ENCODE assay signal across 34 cellular contexts in genomic region chr1:18536943-18537342, GRCh38. TPM values are rescaled to one million over a fixed set of nuclear protein-coding genes. Genes with fewer than 3 reads are reported as not detected.
"Had no signal": no experiment of that assay in that cellular context is flagged by ENCODE, and none has a peak within 500 bp of the region (broad histone marks: within the 10 kb centered on the region; RNA-seq: fewer than 3 reads in every experiment).

No MANE protein-coding gene starts in this region.

- H3K27ac Mint-ChIP-seq: activated CD4-positive, alpha-beta memory T cell treated with anti-CD3 and anti-CD28 coated beads for 36 hours; activated CD4-positive, alpha-beta T cell treated with anti-CD3 and anti-CD28 coated beads, Interleukin-2, amount 10 ng/mL, durations not matched to agents 24 days and 14 days; activated naive CD8-positive, alpha-beta T cell; effector memory CD8-positive, alpha-beta T cell; nephron; stimulated activated effector memory CD8-positive, alpha-beta T cell treated with anti-CD3 and anti-CD28 coated beads, Interleukin-12 subunit alpha, Interleukin-12 subunit beta, amount 100 ng/mL, for 72 hours; stimulated activated naive CD8-positive, alpha-beta T cell treated with anti-CD3 and anti-CD28 coated beads, Interleukin-15, Interleukin-2, amounts not matched to agents 100 ng/mL and 50 ng/mL, for 24 hours; T-helper 1 cell treated with Interleukin-12 subunit alpha and Interleukin-12 subunit beta and Interleukin-4 antibody, amounts not matched to agents 30 μg/mL and 1 μg/mL, for 36 hours had no signal

- H3K9me3 ChIP-seq: left ventricle myocardium inferior, mucosa of descending colon, neutrophil, ovary, prostate gland, upper lobe of left lung had no signal

- H3K36me3 Mint-ChIP-seq: activated CD4-positive, alpha-beta memory T cell treated with anti-CD3 and anti-CD28 coated beads for 36 hours; activated naive CD8-positive, alpha-beta T cell; stimulated activated effector memory CD8-positive, alpha-beta T cell treated with anti-CD3 and anti-CD28 coated beads, Interleukin-12 subunit alpha, Interleukin-12 subunit beta, amount 100 ng/mL, for 72 hours had no signal

- H3K27ac ChIP-seq: dorsolateral prefrontal cortex, left ventricle myocardium inferior, neutrophil, ovary, prostate gland, skin epidermis, upper lobe of left lung had no signal

- DNase-seq: activated CD4-positive, alpha-beta memory T cell treated with anti-CD3 and anti-CD28 coated beads for 36 hours; activated CD4-positive, alpha-beta T cell treated with anti-CD3 and anti-CD28 coated beads, Interleukin-2, amount 10 ng/mL, durations not matched to agents 24 days and 14 days; activated CD4-positive, CD25-positive, alpha-beta regulatory T cell treated with anti-CD3 and anti-CD28 coated beads, Interleukin-2, amount 50 U/mL, for 72 hours; activated effector memory CD4-positive, alpha-beta T cell treated with Interleukin-2 at 50 U/mL for 16 hours; activated naive CD4-positive, alpha-beta T cell treated with Interleukin-2 at 50 U/mL for 16 hours; activated T-cell treated with anti-CD3 and anti-CD28 coated beads for 4 hours; anterior cingulate cortex; effector memory CD8-positive, alpha-beta T cell; foreskin fibroblast; hypothalamus; kidney glomerular epithelial cell; left ventricle myocardium inferior; mesendoderm; mucosa of descending colon; retina; stimulated activated CD4-positive, alpha-beta T cell treated with anti-CD3 and anti-CD28 coated beads, Interleukin-12 subunit alpha, Interleukin-12 subunit beta, amount 100 ng/mL, for 4 hours; stimulated activated CD4-positive, alpha-beta T cell treated with anti-CD3 and anti-CD28 coated beads, Interleukin-4, amount 100 ng/mL, for 1 hour; SW 1271; T-helper 9 cell had no signal

- H3K4me3 ChIP-seq: dorsolateral prefrontal cortex, left ventricle myocardium inferior, lung, mucosa of descending colon, ovary, prostate gland, skin epidermis, upper lobe of left lung had no signal

- H3K9me3 Mint-ChIP-seq: activated CD4-positive, alpha-beta memory T cell treated with anti-CD3 and anti-CD28 coated beads for 36 hours; activated CD4-positive, alpha-beta T cell treated with anti-CD3 and anti-CD28 coated beads, Interleukin-2, amount 10 ng/mL, durations not matched to agents 24 days and 14 days; effector memory CD8-positive, alpha-beta T cell; nephron; stimulated activated effector memory CD8-positive, alpha-beta T cell treated with anti-CD3 and anti-CD28 coated beads, Interleukin-12 subunit alpha, Interleukin-12 subunit beta, amount 100 ng/mL, for 72 hours; stimulated activated naive CD8-positive, alpha-beta T cell treated with anti-CD3 and anti-CD28 coated beads, Interleukin-15, Interleukin-2, amounts not matched to agents 100 ng/mL and 50 ng/mL, for 24 hours; T-helper 1 cell treated with Interleukin-12 subunit alpha and Interleukin-12 subunit beta and Interleukin-4 antibody, amounts not matched to agents 30 μg/mL and 1 μg/mL, for 36 hours had no signal

- H3K36me3 ChIP-seq: left ventricle myocardium inferior, neutrophil, ovary, prostate gland, upper lobe of left lung had no signal

- H3K4me1 Mint-ChIP-seq: activated CD4-positive, alpha-beta T cell treated with anti-CD3 and anti-CD28 coated beads, Interleukin-2, amount 10 ng/mL, durations not matched to agents 24 days and 14 days; stimulated activated effector memory CD8-positive, alpha-beta T cell treated with anti-CD3 and anti-CD28 coated beads, Interleukin-12 subunit alpha, Interleukin-12 subunit beta, amount 100 ng/mL, for 72 hours had no signal

- H3K27me3 Mint-ChIP-seq: activated CD4-positive, alpha-beta T cell treated with anti-CD3 and anti-CD28 coated beads, Interleukin-2, amount 10 ng/mL, durations not matched to agents 24 days and 14 days had no signal

- H3K27me3 ChIP-seq: ovary, upper lobe of left lung had no signal

- H3K4me3 Mint-ChIP-seq: activated CD4-positive, alpha-beta memory T cell treated with anti-CD3 and anti-CD28 coated beads for 36 hours; activated CD4-positive, alpha-beta T cell treated with anti-CD3 and anti-CD28 coated beads, Interleukin-2, amount 10 ng/mL, durations not matched to agents 24 days and 14 days; activated naive CD8-positive, alpha-beta T cell; effector memory CD8-positive, alpha-beta T cell; nephron; stimulated activated effector memory CD8-positive, alpha-beta T cell treated with anti-CD3 and anti-CD28 coated beads, Interleukin-12 subunit alpha, Interleukin-12 subunit beta, amount 100 ng/mL, for 72 hours; stimulated activated naive CD8-positive, alpha-beta T cell treated with anti-CD3 and anti-CD28 coated beads, Interleukin-15, Interleukin-2, amounts not matched to agents 100 ng/mL and 50 ng/mL, for 24 hours; T-helper 1 cell treated with Interleukin-12 subunit alpha and Interleukin-12 subunit beta and Interleukin-4 antibody, amounts not matched to agents 30 μg/mL and 1 μg/mL, for 36 hours had no signal

- H3K4me1 ChIP-seq: left ventricle myocardium inferior, prostate gland, upper lobe of left lung had no signal

- ATAC-seq: effector memory CD8-positive, alpha-beta T cell; sciatic nerve; stimulated activated effector memory CD8-positive, alpha-beta T cell treated with anti-CD3 and anti-CD28 coated beads, Interleukin-12 subunit alpha, Interleukin-12 subunit beta, amount 100 ng/mL, for 72 hours had no signal

RNA-seq across cellular contexts. Expression of gene KLHDC7A, which starts 56.2 kb away (rescaled TPM):
- total RNA-seq: activated CD4-positive, alpha-beta memory T cell treated with anti-CD3 and anti-CD28 coated beads for 36 hours; activated CD4-positive, alpha-beta T cell treated with anti-CD3 and anti-CD28 coated beads, Interleukin-2, amount 10 ng/mL, durations not matched to agents 24 days and 14 days; endothelial cell of umbilical vein; left ventricle myocardium inferior; myocyte; sciatic nerve had no signal
